In genomic region chr11:68551223-68551622, GRCh38 we compare ENCODE assay signal across 21 cellular contexts.
DNase-seq lines count a peak whose midpoint lies in the region; ATAC-seq and TF ChIP-seq lines count a peak whose summit lies in the region.
"Had no signal": no experiment of that assay in that cellular context is flagged by ENCODE, and none has a peak within 500 bp of the region (broad histone marks: within the 10 kb centered on the region; RNA-seq: fewer than 3 reads in every experiment).

No MANE protein-coding gene starts in this region.

- TF ChIP-seq CTCF in GM23338 (conservative IDR thresholded peaks at IDR 0.05; ENCODE audit: low read depth in 2 of 2) (no peak), choroid plexus epithelial cell (conservative IDR thresholded peaks at IDR 0.05; ENCODE audit: low read depth, low read length) (peak; percentile 27), osteoblast (IDR thresholded peaks at IDR 0.05; ENCODE audit: extremely low read depth, low read depth, low read length) (no peak)

- H3K27ac ChIP-seq in GM23338 (ENCODE audit: low read depth) (peak overlapping the region; percentile 40; the same call in 1 of the 2 replicates), osteoblast (ENCODE audit: low read depth, low read length) (peak overlapping the region; percentile 2), Karpas-422 (ENCODE audit: low read length) (no peak overlapping the region)

- intact Hi-C loops in activated CD4-positive, alpha-beta memory T cell treated with anti-CD3 and anti-CD28 coated beads for 36 hours (cut with micrococcal nuclease), result no loop called here

- H3K4me1 ChIP-seq in GM23338 (ENCODE audit: insufficient read depth) (no peaks in the 10 kb centered on the region), osteoblast (ENCODE audit: insufficient read depth, low read length) (peaks cover 19% of the 10 kb centered on the region), Karpas-422 (ENCODE audit: low read length) (no peaks in the 10 kb centered on the region)

- H3K9me3 ChIP-seq in osteoblast (ENCODE audit: low read depth, low read length) (no peaks in the 10 kb centered on the region), Karpas-422 (ENCODE audit: low read length) (no peaks in the 10 kb centered on the region)
- H3K9me3 ChIP-seq: prostate gland had no signal

- DNase-seq in activated CD4-positive, alpha-beta memory T cell treated with anti-CD3 and anti-CD28 coated beads for 36 hours, result no peak
- DNase-seq in activated CD4-positive, alpha-beta memory T cell treated with anti-CD3 and anti-CD28 coated beads, Interleukin-2, amount 10 ng/mL, durations not matched to agents 7 days and 5 days, result no peak
- DNase-seq in GM23338 (ENCODE audit: low spot score) (no peak), choroid plexus epithelial cell (ENCODE audit: low read depth) (peak; percentile 17), osteoblast (ENCODE audit: insufficient read length, low spot score, missing footprints) (peak; percentile 50), Karpas-422 (no peak)
- DNase-seq: activated CD4-positive, alpha-beta T cell treated with anti-CD3 and anti-CD28 coated beads for 4 hours; amniotic stem cell; cerebellar nuclear complex; hippocampal formation; mesenchymal stem cell; MM.1S; NCI-H1694 treated with DMSO at 0.1 percent for 48 hours; NCI-H446; nephron progenitor cell; NK-92 treated with Interleukin-12 subunit alpha and Interleukin-12 subunit beta, amount 100 ng/mL, for 24 hours; stimulated activated CD4-positive, alpha-beta T cell treated with anti-CD3 and anti-CD28 coated beads, Interleukin-4, amount 100 ng/mL, for 4 hours had no signal

- H3F3A ChIP-seq in GM23338 (replicated peaks; ENCODE audit: low read depth), result peaks cover 4% of the 10 kb centered on the region; the same call in 1 of the 2 replicates

- H3K9me2 ChIP-seq in GM23338 (ENCODE audit: insufficient read depth), result no peaks in the 10 kb centered on the region
- no peaks in the 10 kb centered on the region for H3K9me2 ChIP-seq in Karpas-422 (replicated peaks; ENCODE audit: insufficient read depth, low read length)

- H3K9me3 Mint-ChIP-seq in activated CD4-positive, alpha-beta memory T cell treated with anti-CD3 and anti-CD28 coated beads for 36 hours, result no peaks in the 10 kb centered on the region
- no peaks in the 10 kb centered on the region for H3K9me3 Mint-ChIP-seq in activated CD4-positive, alpha-beta memory T cell treated with anti-CD3 and anti-CD28 coated beads, Interleukin-2, amount 10 ng/mL, durations not matched to agents 7 days and 5 days
- no peaks in the 10 kb centered on the region for H3K9me3 Mint-ChIP-seq in GM23338
- H3K9me3 Mint-ChIP-seq: nephron progenitor cell had no signal

- H4K20me1 ChIP-seq in GM23338 (replicated peaks; ENCODE audit: insufficient read depth) (peaks cover 39% of the 10 kb centered on the region), osteoblast (ENCODE audit: insufficient read depth, low read length) (peaks cover 16% of the 10 kb centered on the region), Karpas-422 (ENCODE audit: insufficient read depth, low read depth, low read length) (peaks cover 23% of the 10 kb centered on the region)

- H2AFZ ChIP-seq in GM23338 (no peak overlapping the region), osteoblast (ENCODE audit: low read length) (no peak overlapping the region), Karpas-422 (ENCODE audit: low read length) (no peak overlapping the region)

- CTCF ChIA-PET in activated CD4-positive, alpha-beta memory T cell treated with anti-CD3 and anti-CD28 coated beads for 36 hours (lab: Charles Lee), result no interaction called here
- CTCF ChIA-PET in activated CD4-positive, alpha-beta memory T cell treated with anti-CD3 and anti-CD28 coated beads, Interleukin-2, amount 10 ng/mL, durations not matched to agents 7 days and 5 days (lab: Charles Lee), result no interaction called here

- peak overlapping the region; percentile 93 for H3K27ac Mint-ChIP-seq in activated CD4-positive, alpha-beta memory T cell treated with anti-CD3 and anti-CD28 coated beads for 36 hours
- H3K27ac Mint-ChIP-seq in activated CD4-positive, alpha-beta memory T cell treated with anti-CD3 and anti-CD28 coated beads, Interleukin-2, amount 10 ng/mL, durations not matched to agents 7 days and 5 days, result no peak overlapping the region
- H3K27ac Mint-ChIP-seq in GM23338, result no peak overlapping the region

- H3K27me3 Mint-ChIP-seq in activated CD4-positive, alpha-beta memory T cell treated with anti-CD3 and anti-CD28 coated beads for 36 hours, result no peaks in the 10 kb centered on the region
- no peaks in the 10 kb centered on the region for H3K27me3 Mint-ChIP-seq in activated CD4-positive, alpha-beta memory T cell treated with anti-CD3 and anti-CD28 coated beads, Interleukin-2, amount 10 ng/mL, durations not matched to agents 7 days and 5 days
- peaks cover 2% of the 10 kb centered on the region for H3K27me3 Mint-ChIP-seq in GM23338 (ENCODE audit: insufficient read depth, low read depth, poor library complexity)

- H3K79me2 ChIP-seq in GM23338 (replicated peaks; ENCODE audit: insufficient read depth) (peaks cover 83% of the 10 kb centered on the region), osteoblast (ENCODE audit: insufficient read depth, low read length) (peaks cover 76% of the 10 kb centered on the region), Karpas-422 (ENCODE audit: low read length) (peaks cover 89% of the 10 kb centered on the region)

- H3K4me1 Mint-ChIP-seq in activated CD4-positive, alpha-beta memory T cell treated with anti-CD3 and anti-CD28 coated beads for 36 hours (ENCODE audit: low read depth), result peaks cover 66% of the 10 kb centered on the region
- H3K4me1 Mint-ChIP-seq in activated CD4-positive, alpha-beta memory T cell treated with anti-CD3 and anti-CD28 coated beads, Interleukin-2, amount 10 ng/mL, durations not matched to agents 7 days and 5 days, result peaks cover 45% of the 10 kb centered on the region
- peaks cover 28% of the 10 kb centered on the region; the same call in 2 of the 3 replicates for H3K4me1 Mint-ChIP-seq in GM23338

- no peak overlapping the region for H3K9ac ChIP-seq in Karpas-422 (ENCODE audit: low read length)

- ATAC-seq in GM23338 (no peak), HG03342 (IDR thresholded peaks at IDR 0.05; ENCODE audit: unreplicated experiment) (no peak), HG02798 (IDR thresholded peaks at IDR 0.05; ENCODE audit: poor library complexity, unreplicated experiment) (no peak)
- ATAC-seq: SK-N-SH treated with all-trans-retinoic acid at 6 μM for 48 hours had no signal

- H3K27me3 ChIP-seq in GM23338 (ENCODE audit: insufficient read depth), result no peaks in the 10 kb centered on the region
- H3K27me3 ChIP-seq in osteoblast (ENCODE audit: insufficient read depth, low read length), result no peaks in the 10 kb centered on the region
- H3K27me3 ChIP-seq in Karpas-422 (ENCODE audit: low read length), result no peaks in the 10 kb centered on the region

- H3K36me3 ChIP-seq in GM23338 (ENCODE audit: insufficient read depth), result peaks cover 17% of the 10 kb centered on the region
- peaks cover 39% of the 10 kb centered on the region for H3K36me3 ChIP-seq in osteoblast (ENCODE audit: insufficient read depth, low read length)
- peaks cover 24% of the 10 kb centered on the region; the same call in 1 of the 2 replicates for H3K36me3 ChIP-seq in Karpas-422 (ENCODE audit: insufficient read depth, low read length)
- H3K36me3 ChIP-seq: prostate gland had no signal

- no peak overlapping the region for H3K4me3 Mint-ChIP-seq in activated CD4-positive, alpha-beta memory T cell treated with anti-CD3 and anti-CD28 coated beads for 36 hours
- H3K4me3 Mint-ChIP-seq in activated CD4-positive, alpha-beta memory T cell treated with anti-CD3 and anti-CD28 coated beads, Interleukin-2, amount 10 ng/mL, durations not matched to agents 7 days and 5 days, result no peak overlapping the region
- no peak overlapping the region for H3K4me3 Mint-ChIP-seq in GM23338
- H3K4me3 Mint-ChIP-seq: nephron progenitor cell had no signal

- H3K4me2 ChIP-seq in GM23338 (no peak overlapping the region), osteoblast (ENCODE audit: insufficient read depth, low read length) (no peak overlapping the region), Karpas-422 (ENCODE audit: low read depth, low read length, poor library complexity, severe bottlenecking) (no peak overlapping the region)

- H3K36me3 Mint-ChIP-seq in activated CD4-positive, alpha-beta memory T cell treated with anti-CD3 and anti-CD28 coated beads for 36 hours, result peaks cover 63% of the 10 kb centered on the region
- peaks cover 79% of the 10 kb centered on the region for H3K36me3 Mint-ChIP-seq in activated CD4-positive, alpha-beta memory T cell treated with anti-CD3 and anti-CD28 coated beads, Interleukin-2, amount 10 ng/mL, durations not matched to agents 7 days and 5 days (ENCODE audit: low read depth)
- H3K36me3 Mint-ChIP-seq in GM23338 (ENCODE audit: low read depth), result peaks cover 63% of the 10 kb centered on the region

- POLR2A ChIA-PET in activated CD4-positive, alpha-beta memory T cell treated with anti-CD3 and anti-CD28 coated beads for 36 hours (lab: Charles Lee), result no interaction called here
- POLR2A ChIA-PET in activated CD4-positive, alpha-beta memory T cell treated with anti-CD3 and anti-CD28 coated beads, Interleukin-2, amount 10 ng/mL, durations not matched to agents 7 days and 5 days (lab: Charles Lee), result no interaction called here

- no peak overlapping the region for H3K4me3 ChIP-seq in GM23338
- H3K4me3 ChIP-seq in choroid plexus epithelial cell (ENCODE audit: low read depth, low read length), result no peak overlapping the region
- no peak overlapping the region for H3K4me3 ChIP-seq in osteoblast (ENCODE audit: insufficient read depth, low read length)
- H3K4me3 ChIP-seq in Karpas-422 (ENCODE audit: low read length), result no peak overlapping the region
- H3K4me3 ChIP-seq: prostate gland had no signal

TF ChIP-seq in GM23338, 12 proteins besides CTCF, POLR2A, EP300 and RAD21 (continues in another document):
- TF ChIP-seq STAT1 (IDR thresholded peaks at IDR 0.05; ENCODE audit: unreplicated experiment) (no peak), JUNB (IDR thresholded peaks at IDR 0.05; ENCODE audit: unreplicated experiment) (no peak), EZH2phosphoT487 (IDR thresholded peaks at IDR 0.05; ENCODE audit: unreplicated experiment) (no peak), POLR2AphosphoS5 (IDR thresholded peaks at IDR 0.05; ENCODE audit: low read depth) (no peak), ZNF114 (CRISPR knock-in tag; IDR thresholded peaks at IDR 0.05) (no peak)
- TF ChIP-seq, protein P1, sequence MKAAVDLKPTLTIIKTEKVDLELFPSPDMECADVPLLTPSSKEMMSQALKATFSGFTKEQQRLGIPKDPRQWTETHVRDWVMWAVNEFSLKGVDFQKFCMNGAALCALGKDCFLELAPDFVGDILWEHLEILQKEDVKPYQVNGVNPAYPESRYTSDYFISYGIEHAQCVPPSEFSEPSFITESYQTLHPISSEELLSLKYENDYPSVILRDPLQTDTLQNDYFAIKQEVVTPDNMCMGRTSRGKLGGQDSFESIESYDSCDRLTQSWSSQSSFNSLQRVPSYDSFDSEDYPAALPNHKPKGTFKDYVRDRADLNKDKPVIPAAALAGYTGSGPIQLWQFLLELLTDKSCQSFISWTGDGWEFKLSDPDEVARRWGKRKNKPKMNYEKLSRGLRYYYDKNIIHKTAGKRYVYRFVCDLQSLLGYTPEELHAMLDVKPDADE (IDR thresholded peaks at IDR 0.05), result no peak

Comparison
In these comparisons a context has a peak if more than half of its experiments do, and no peak if none do; other contexts are left out.
1. DNase-seq: peak in choroid plexus epithelial cell (single experiment) and osteoblast (single experiment); none in activated CD4-positive, alpha-beta memory T cell treated with anti-CD3 and anti-CD28 coated beads for 36 hours (single experiment), activated CD4-positive, alpha-beta memory T cell treated with anti-CD3 and anti-CD28 coated beads, Interleukin-2, amount 10 ng/mL, durations not matched to agents 7 days and 5 days (single experiment), GM23338 (single experiment) and Karpas-422 (single experiment).